ENCODE assay signal across 9 cellular contexts in genomic region chr15:38073278-38073930, GRCh38.
DNase-seq lines count a peak whose midpoint lies in the region; ATAC-seq and TF ChIP-seq lines count a peak whose summit lies in the region.
"Had no signal": no experiment of that assay in that cellular context is flagged by ENCODE, and none has a peak within 500 bp of the region (broad histone marks: within the 10 kb centered on the region; RNA-seq: fewer than 3 reads in every experiment).

No MANE protein-coding gene starts in this region.

- ATAC-seq in left lung (peak; percentile 5), esophagus mucosa (no peak)

- no peaks in the 10 kb centered on the region for H3K36me3 Mint-ChIP-seq in T-helper 2 cell treated with Interferon-gamma antibody and Interleukin-4, amounts not matched to agents 5 μg/mL and 100 μg/mL, for 36 hours (ENCODE audit: low read depth)
- no peaks in the 10 kb centered on the region for H3K36me3 Mint-ChIP-seq in MCF 10A (ENCODE audit: insufficient read depth, unreplicated experiment)

- no peaks in the 10 kb centered on the region for H3K9me3 ChIP-seq in left lung
- H3K9me3 ChIP-seq in tibial nerve: no peaks in the 10 kb centered on the region

- TF ChIP-seq CTCF in MCF 10A (IDR thresholded peaks at IDR 0.05; ENCODE audit: unreplicated experiment) (no peak), left lung (IDR thresholded peaks at IDR 0.05) (no peak), tibial nerve (IDR thresholded peaks at IDR 0.05) (no peak)

- DNase-seq in T-helper 2 cell treated with Interferon-gamma antibody and Interleukin-4, amounts not matched to agents 5 μg/mL and 100 μg/mL, for 36 hours (ENCODE audit: low spot score): no peak
- DNase-seq in T-helper 2 cell (no peak), MCF 10A (ENCODE audit: unreplicated experiment) (no peak), left lung (no peak), tibial nerve (ENCODE audit: low spot score in 2 of 2) (no peak), glomerular visceral epithelial cell (ENCODE audit: extremely low spot score) (no peak), GF-D8 (lab: John Stamatoyannopoulos, UW) (no peak)
- DNase-seq: DND-41 had no signal

- peak overlapping the region; percentile 43 for H3K4me3 Mint-ChIP-seq in T-helper 2 cell treated with Interferon-gamma antibody and Interleukin-4, amounts not matched to agents 5 μg/mL and 100 μg/mL, for 36 hours
- peak overlapping the region; percentile 77 for H3K4me3 Mint-ChIP-seq in MCF 10A (ENCODE audit: unreplicated experiment)

- H3K4me3 ChIP-seq in left lung: peak overlapping the region; percentile 40 to 42
- H3K4me3 ChIP-seq in tibial nerve: peak overlapping the region; percentile 22 to 63 (median 46)

- H3K27me3 ChIP-seq in left lung (peaks cover 0 to 11% of the 10 kb centered on the region in 2 donors), tibial nerve (no peaks in the 10 kb centered on the region)

- H3K27me3 Mint-ChIP-seq in T-helper 2 cell treated with Interferon-gamma antibody and Interleukin-4, amounts not matched to agents 5 μg/mL and 100 μg/mL, for 36 hours (ENCODE audit: low read depth): peaks cover 72% of the 10 kb centered on the region
- no peaks in the 10 kb centered on the region for H3K27me3 Mint-ChIP-seq in MCF 10A (ENCODE audit: insufficient read depth, unreplicated experiment)

- no peak for TF ChIP-seq EP300 in tibial nerve (IDR thresholded peaks at IDR 0.05)

- CTCF ChIA-PET in MCF 10A (lab: Yijun Ruan, JAX): interaction anchor here (0.6 to 2.1 kb wide), 5 partner anchors 67 to 1095 kb away, joined by 3 to 6 read pairs (median 4); no protein-coding TSS in a partner anchor

- H3K36me3 ChIP-seq in left lung (no peaks in the 10 kb centered on the region), tibial nerve (no peaks in the 10 kb centered on the region)

- intact Hi-C loops in MCF 10A (cut with micrococcal nuclease) (loop anchor here (1.0 to 5.0 kb wide), 2 partner anchors 56 to 279 kb away; no protein-coding TSS in a partner anchor), left lung (cut with DNase I) (loop anchor here in 1 of 2 donors (5.0 kb wide), 1 partner anchor 179 kb away; the partner anchor contains the start of gene SPRED1)

- H3K4me1 Mint-ChIP-seq in T-helper 2 cell treated with Interferon-gamma antibody and Interleukin-4, amounts not matched to agents 5 μg/mL and 100 μg/mL, for 36 hours (ENCODE audit: low read depth): peaks cover 20% of the 10 kb centered on the region
- peaks cover 18% of the 10 kb centered on the region for H3K4me1 Mint-ChIP-seq in MCF 10A (ENCODE audit: insufficient read depth, unreplicated experiment)

- POLR2A ChIA-PET in MCF 10A (lab: Yijun Ruan, JAX): interaction anchor here (0.7 to 2.9 kb wide), 9 partner anchors 10 to 1115 kb away, joined by 3 to 54 read pairs (median 4); partner anchors contain the start of gene SPRED1

- no peak for TF ChIP-seq POLR2A in tibial nerve (IDR thresholded peaks at IDR 0.05)

- 8 to 10% methylated on average over 15 of the region's 15 CpGs for WGBS in tibial nerve, 2 donors

- H3K27ac Mint-ChIP-seq in T-helper 2 cell treated with Interferon-gamma antibody and Interleukin-4, amounts not matched to agents 5 μg/mL and 100 μg/mL, for 36 hours: no peak overlapping the region
- peak overlapping the region; percentile 88 for H3K27ac Mint-ChIP-seq in MCF 10A (ENCODE audit: low read depth, unreplicated experiment)

- peaks cover 22 to 57% of the 10 kb centered on the region in 2 donors for H3K4me1 ChIP-seq in left lung
- peaks cover 0 to 43% (median 23%) of the 10 kb centered on the region in 4 donors for H3K4me1 ChIP-seq in tibial nerve

- no peaks in the 10 kb centered on the region for H3K9me3 Mint-ChIP-seq in T-helper 2 cell treated with Interferon-gamma antibody and Interleukin-4, amounts not matched to agents 5 μg/mL and 100 μg/mL, for 36 hours
- H3K9me3 Mint-ChIP-seq in MCF 10A (ENCODE audit: unreplicated experiment): no peaks in the 10 kb centered on the region

- H3K27ac ChIP-seq in left lung (peak overlapping the region; percentile 91 to 96), tibial nerve (peak overlapping the region; percentile 58 to 95 (median 84))

- BruUV-seq in MCF 10A (replicated peaks; lab: Mats Ljungman, UMichigan): TSS peak; percentile 19
